ENCODE assay signal across 8 cellular contexts in genomic region chr5:77211013-77211690, GRCh38. TPM values are rescaled to one million over a fixed set of nuclear protein-coding genes. Genes with fewer than 3 reads are reported as not detected.
DNase-seq lines count a peak whose midpoint lies in the region; ATAC-seq and TF ChIP-seq lines count a peak whose summit lies in the region.

No MANE protein-coding gene starts in this region.

- H3K9me3 ChIP-seq in thyroid gland: no peaks in the 10 kb centered on the region

- H3K27me3 ChIP-seq in thyroid gland: no peaks in the 10 kb centered on the region

- H3K4me3 ChIP-seq in thyroid gland (replicated peaks in 1 of 3): peak overlapping the region; percentile 43 to 79 (median 62)

- peak in 1 of 2 donors; percentile 92 for TF ChIP-seq POLR2A in thyroid gland (IDR thresholded peaks at IDR 0.05)

- peak overlapping the region; percentile 57 for H3K4me3 Mint-ChIP-seq in T-helper 2 cell treated with Interferon-gamma antibody and Interleukin-4, amounts not matched to agents 5 μg/mL and 100 μg/mL, for 36 hours
- H3K4me3 Mint-ChIP-seq in activated naive CD4-positive, alpha-beta T cell treated with anti-CD3 and anti-CD28 coated beads, Interleukin-2, amount 50 U/mL, for 24 hours: peak overlapping the region; percentile 61

- H3K36me3 ChIP-seq in thyroid gland: no peaks in the 10 kb centered on the region

- intact Hi-C loops in thyroid gland (cut with DNase I): no loop called here

- 1 to 3% methylated on average over 18 to 32 of the region's 55 CpGs for WGBS in thyroid gland, 2 donors

- peak overlapping the region; percentile 80 to 88 (median 87) for H3K27ac ChIP-seq in thyroid gland

- no peaks in the 10 kb centered on the region for H3K9me3 Mint-ChIP-seq in T-helper 2 cell treated with Interferon-gamma antibody and Interleukin-4, amounts not matched to agents 5 μg/mL and 100 μg/mL, for 36 hours
- H3K9me3 Mint-ChIP-seq in activated naive CD4-positive, alpha-beta T cell treated with anti-CD3 and anti-CD28 coated beads, Interleukin-2, amount 50 U/mL, for 24 hours: no peaks in the 10 kb centered on the region

- no peak for DNase-seq in T-helper 2 cell treated with Interferon-gamma antibody and Interleukin-4, amounts not matched to agents 5 μg/mL and 100 μg/mL, for 36 hours (ENCODE audit: low spot score)
- DNase-seq in T-helper 2 cell (no peak), left lobe of liver (ENCODE audit: low spot score) (no peak), thyroid gland (peak; percentile 77 to 78), superior temporal gyrus (ENCODE audit: extremely low spot score) (no peak)
- no peak for DNase-seq in effector CD8-positive, alpha-beta T cell (lab: John Stamatoyannopoulos, UW)

- H3K4me1 ChIP-seq in thyroid gland: peaks cover 13 to 58% of the 10 kb centered on the region in 2 donors

- no peak overlapping the region for H3K27ac Mint-ChIP-seq in T-helper 2 cell treated with Interferon-gamma antibody and Interleukin-4, amounts not matched to agents 5 μg/mL and 100 μg/mL, for 36 hours
- no peak overlapping the region for H3K27ac Mint-ChIP-seq in activated naive CD4-positive, alpha-beta T cell treated with anti-CD3 and anti-CD28 coated beads, Interleukin-2, amount 50 U/mL, for 24 hours

- peak; percentile 71 for ATAC-seq in left lobe of liver
- ATAC-seq in activated CD4-positive, CD25-positive, alpha-beta regulatory T cell treated with anti-CD3 and anti-CD28 coated beads, Interleukin-2, amount 50 U/mL, for 24 hours: no peak

- peaks cover 67% of the 10 kb centered on the region for H3K27me3 Mint-ChIP-seq in T-helper 2 cell treated with Interferon-gamma antibody and Interleukin-4, amounts not matched to agents 5 μg/mL and 100 μg/mL, for 36 hours (ENCODE audit: low read depth)
- peaks cover 51% of the 10 kb centered on the region for H3K27me3 Mint-ChIP-seq in activated naive CD4-positive, alpha-beta T cell treated with anti-CD3 and anti-CD28 coated beads, Interleukin-2, amount 50 U/mL, for 24 hours

- TF ChIP-seq CTCF in thyroid gland (IDR thresholded peaks at IDR 0.05): no peak

- H3K4me1 Mint-ChIP-seq in T-helper 2 cell treated with Interferon-gamma antibody and Interleukin-4, amounts not matched to agents 5 μg/mL and 100 μg/mL, for 36 hours (ENCODE audit: low read depth): peaks cover 11% of the 10 kb centered on the region
- peaks cover 14% of the 10 kb centered on the region for H3K4me1 Mint-ChIP-seq in activated naive CD4-positive, alpha-beta T cell treated with anti-CD3 and anti-CD28 coated beads, Interleukin-2, amount 50 U/mL, for 24 hours

- no peaks in the 10 kb centered on the region for H3K36me3 Mint-ChIP-seq in T-helper 2 cell treated with Interferon-gamma antibody and Interleukin-4, amounts not matched to agents 5 μg/mL and 100 μg/mL, for 36 hours (ENCODE audit: low read depth)
- H3K36me3 Mint-ChIP-seq in activated naive CD4-positive, alpha-beta T cell treated with anti-CD3 and anti-CD28 coated beads, Interleukin-2, amount 50 U/mL, for 24 hours: peaks cover 2% of the 10 kb centered on the region

RNA-seq across cellular contexts. Expression of gene PDE8B, which starts 0.7 kb away (rescaled TPM):
- total RNA-seq in left lobe of liver (5.5 TPM), thyroid gland (100 to 1,000 TPM; 113 to 279 (median 218) TPM)

Comparison
In these comparisons a context has a peak if more than half of its experiments do, and no peak if none do; other contexts are left out.
1. DNase-seq: peak in thyroid gland (2 of 2); none in T-helper 2 cell treated with Interferon-gamma antibody and Interleukin-4, amounts not matched to agents 5 μg/mL and 100 μg/mL, for 36 hours (single experiment), T-helper 2 cell (0 of 5), left lobe of liver (single experiment), superior temporal gyrus (single experiment) and effector CD8-positive, alpha-beta T cell (single experiment).
2. RNA of gene PDE8B, which starts 0.7 kb away (total RNA-seq): 113 to 279 TPM in thyroid gland; 5.5 TPM in left lobe of liver (single experiment); every median in the first group is over 10 times any median in the second.